ENCODE assay signal across 8 cellular contexts in genomic region chr15:92884813-92885461, GRCh38. TPM values are rescaled to one million over a fixed set of nuclear protein-coding genes. Genes with fewer than 3 reads are reported as not detected.
DNase-seq lines count a peak whose midpoint lies in the region; ATAC-seq and TF ChIP-seq lines count a peak whose summit lies in the region.

No MANE protein-coding gene starts in this region.

- H3K9me3 Mint-ChIP-seq in CD4-positive, CD25-positive, alpha-beta regulatory T cell: peaks cover 0 to 6% (median 0%) of the 10 kb centered on the region in 7 donors

- H3K79me1 ChIP-seq in mesenchymal stem cell (replicated peaks; ENCODE audit: low read length, poor library complexity, severe bottlenecking): peaks cover 2% of the 10 kb centered on the region

- H3K4me2 ChIP-seq in Karpas-422 (ENCODE audit: low read depth, low read length, poor library complexity, severe bottlenecking): peak overlapping the region; percentile 86
- H3K4me2 ChIP-seq in mesenchymal stem cell (ENCODE audit: low read length, poor library complexity, severe bottlenecking): no peak overlapping the region

- H3K27ac Mint-ChIP-seq in CD4-positive, CD25-positive, alpha-beta regulatory T cell: peak overlapping the region; percentile 89 to 97 (median 95)

- H3K9ac ChIP-seq in Karpas-422 (ENCODE audit: low read length) (peak overlapping the region; percentile 99), mesenchymal stem cell (ENCODE audit: low read length) (peak overlapping the region; percentile 100)

- H4K91ac ChIP-seq in mesenchymal stem cell (ENCODE audit: low read length): no peak overlapping the region

- ATAC-seq in CD4-positive, CD25-positive, alpha-beta regulatory T cell (ENCODE audit: low read depth in 2 of 2): no peak
- ATAC-seq in body of pancreas (no peak), aorta (ENCODE audit: low FRiP score) (no peak), left colon (no peak)

- TF ChIP-seq CTCF in body of pancreas (IDR thresholded peaks at IDR 0.05) (no peak), GM13977 (IDR thresholded peaks at IDR 0.05; ENCODE audit: extremely low read depth, insufficient read depth, missing control alignments) (no peak)

- H3K4me3 ChIP-seq in CD4-positive, CD25-positive, alpha-beta regulatory T cell (ENCODE audit: low read depth, low read length): peak overlapping the region; percentile 100
- H3K4me3 ChIP-seq in Karpas-422 (ENCODE audit: low read length) (peak overlapping the region; percentile 94), body of pancreas (peak overlapping the region in 1 of 2 donors; percentile 69), mesenchymal stem cell (ENCODE audit: insufficient read depth in 1 of 2, low read depth in 1 of 2, low read length in 2 of 2) (peak overlapping the region; percentile 9 to 98), aorta (ENCODE audit: low read length in 2 of 2) (peak overlapping the region; percentile 100)

- H3K23ac ChIP-seq in mesenchymal stem cell (ENCODE audit: low read length in 2 of 2): no peak overlapping the region

- peaks cover 70% of the 10 kb centered on the region for H3K79me2 ChIP-seq in Karpas-422 (ENCODE audit: low read length)

- in situ Hi-C loops in GM13977 (cut with MboI; ENCODE audit: low pct_unique_long_range_greater_than_20kb, low sequenced_read_pairs, unreplicated experiment): loop anchor here (10.0 kb wide), 1 partner anchor 70 kb away; no protein-coding TSS in a partner anchor

- no peak overlapping the region for H3K14ac ChIP-seq in mesenchymal stem cell (ENCODE audit: low read length in 2 of 2)

- no peaks in the 10 kb centered on the region for H3K9me3 ChIP-seq in CD4-positive, CD25-positive, alpha-beta regulatory T cell (ENCODE audit: control insufficient read depth in 2 of 2, low read length in 2 of 2)
- H3K9me3 ChIP-seq in Karpas-422 (ENCODE audit: low read length) (no peaks in the 10 kb centered on the region), body of pancreas (no peaks in the 10 kb centered on the region), mesenchymal stem cell (ENCODE audit: control insufficient read depth, low read length) (no peaks in the 10 kb centered on the region), aorta (ENCODE audit: control insufficient read depth, low read length) (no peaks in the 10 kb centered on the region)

- peaks cover 8% of the 10 kb centered on the region; the same call in 1 of the 2 replicates for H4K20me1 ChIP-seq in Karpas-422 (ENCODE audit: insufficient read depth, low read depth, low read length)

- H3K9me2 ChIP-seq in Karpas-422 (replicated peaks; ENCODE audit: insufficient read depth, low read length): no peaks in the 10 kb centered on the region

- H3K18ac ChIP-seq in mesenchymal stem cell (ENCODE audit: low read depth in 1 of 2, low read length in 2 of 2): no peak overlapping the region

- no peaks in the 10 kb centered on the region for H3K27me3 ChIP-seq in CD4-positive, CD25-positive, alpha-beta regulatory T cell (ENCODE audit: control insufficient read depth, insufficient read depth, low read length)
- no peaks in the 10 kb centered on the region for H3K27me3 ChIP-seq in Karpas-422 (ENCODE audit: low read length)
- H3K27me3 ChIP-seq in body of pancreas: no peaks in the 10 kb centered on the region
- H3K27me3 ChIP-seq in mesenchymal stem cell (ENCODE audit: control insufficient read depth in 1 of 2, insufficient read depth in 1 of 2, low read length in 2 of 2): no peaks in the 10 kb centered on the region
- H3K27me3 ChIP-seq in aorta (ENCODE audit: control insufficient read depth in 1 of 2, insufficient read depth in 2 of 2, low read length in 1 of 2): no peaks in the 10 kb centered on the region

- intact Hi-C loops in body of pancreas (cut with DNase I): no loop called here
- intact Hi-C loops in aorta (cut with DNase I): loop anchor here (1.0 to 5.0 kb wide), 4 partner anchors 32 to 73 kb away; no protein-coding TSS in a partner anchor
- intact Hi-C loops in left colon (cut with DNase I, micrococcal nuclease): loop anchor here in 1 of 2 donors (5.0 kb wide), 2 partner anchors 53 to 73 kb away; no protein-coding TSS in a partner anchor

- H3K36me3 Mint-ChIP-seq in CD4-positive, CD25-positive, alpha-beta regulatory T cell: peaks cover 47% of the 10 kb centered on the region

- TF ChIP-seq POLR2A in body of pancreas (IDR thresholded peaks at IDR 0.05): no peak

- H3K4me1 Mint-ChIP-seq in CD4-positive, CD25-positive, alpha-beta regulatory T cell: peaks cover 47 to 60% (median 49%) of the 10 kb centered on the region in 4 donors

- peaks cover 67% of the 10 kb centered on the region for H3K4me1 ChIP-seq in CD4-positive, CD25-positive, alpha-beta regulatory T cell (ENCODE audit: control insufficient read depth, insufficient read depth, low read length, poor library complexity, severe bottlenecking)
- H3K4me1 ChIP-seq in Karpas-422 (ENCODE audit: low read length) (peaks cover 33% of the 10 kb centered on the region), body of pancreas (peaks cover 49% of the 10 kb centered on the region), mesenchymal stem cell (ENCODE audit: control insufficient read depth, insufficient read depth, low read depth, low read length) (peaks cover 2% of the 10 kb centered on the region), aorta (ENCODE audit: control insufficient read depth in 1 of 2, insufficient read depth in 2 of 2, low read length in 2 of 2) (peaks cover 0 to 1% of the 10 kb centered on the region in 2 donors)

- peak overlapping the region; percentile 100 for H3K27ac ChIP-seq in CD4-positive, CD25-positive, alpha-beta regulatory T cell (ENCODE audit: insufficient read depth, low read length, poor library complexity, severe bottlenecking)
- H3K27ac ChIP-seq in Karpas-422 (ENCODE audit: low read length): peak overlapping the region; percentile 89
- peak overlapping the region in 3 of 4 donors; percentile 98 to 100 (median 99) for H3K27ac ChIP-seq in body of pancreas
- H3K27ac ChIP-seq in mesenchymal stem cell (ENCODE audit: low read length, poor library complexity, severe bottlenecking): no peak overlapping the region
- H3K27ac ChIP-seq in aorta (ENCODE audit: low read depth in 1 of 2, low read length in 2 of 2): no peak overlapping the region

- H4K8ac ChIP-seq in mesenchymal stem cell (ENCODE audit: low read length): no peak overlapping the region

- H3K4ac ChIP-seq in mesenchymal stem cell (ENCODE audit: low read depth in 1 of 2, low read length in 2 of 2): no peak overlapping the region

- no peak overlapping the region for H2BK5ac ChIP-seq in mesenchymal stem cell (ENCODE audit: low read depth, low read length, poor library complexity, severe bottlenecking)

- H3K36me3 ChIP-seq in CD4-positive, CD25-positive, alpha-beta regulatory T cell (ENCODE audit: control insufficient read depth, insufficient read depth, low read length): peaks cover 49% of the 10 kb centered on the region
- peaks cover 61% of the 10 kb centered on the region for H3K36me3 ChIP-seq in Karpas-422 (ENCODE audit: insufficient read depth, low read length)
- H3K36me3 ChIP-seq in body of pancreas (replicated peaks in 1 of 2; ENCODE audit: insufficient read depth in 1 of 2, low read depth in 2 of 2): peaks cover 0 to 1% of the 10 kb centered on the region in 2 donors
- peaks cover 4 to 45% of the 10 kb centered on the region in 2 experiments for H3K36me3 ChIP-seq in mesenchymal stem cell (ENCODE audit: control insufficient read depth in 1 of 2, insufficient read depth in 2 of 2, low read depth in 1 of 2, low read length in 2 of 2)
- H3K36me3 ChIP-seq in aorta (ENCODE audit: control insufficient read depth in 1 of 2, insufficient read depth in 2 of 2, low read length in 1 of 2): peaks cover 0 to 3% of the 10 kb centered on the region in 2 donors

- peak overlapping the region; percentile 94 to 99 (median 96) for H3K4me3 Mint-ChIP-seq in CD4-positive, CD25-positive, alpha-beta regulatory T cell

- H2BK15ac ChIP-seq in mesenchymal stem cell (ENCODE audit: low read depth, poor library complexity, severe bottlenecking): no peak overlapping the region

- no peak overlapping the region for H2BK12ac ChIP-seq in mesenchymal stem cell (ENCODE audit: low read length in 2 of 2)

- no peak overlapping the region for H2BK120ac ChIP-seq in mesenchymal stem cell (ENCODE audit: low read depth, low read length)

- peak in 2 of 3 donors; percentile 46 to 71 for DNase-seq in CD4-positive, CD25-positive, alpha-beta regulatory T cell
- DNase-seq in Karpas-422 (peak; percentile 50), body of pancreas (no peak), mesenchymal stem cell (no peak), aorta (no peak), GM13977 (ENCODE audit: low spot score) (no peak), left colon (no peak), NCI-H146 treated with DMSO at 0.1 percent for 48 hours (lab: John Stamatoyannopoulos, UW; ENCODE audit: unreplicated experiment) (no peak)

- no peak overlapping the region for H2AK5ac ChIP-seq in mesenchymal stem cell (ENCODE audit: low read length, severe bottlenecking)

- peaks cover 19% of the 10 kb centered on the region for H3K27me3 Mint-ChIP-seq in CD4-positive, CD25-positive, alpha-beta regulatory T cell

- WGBS in body of pancreas, 2 donors: 0 to 1% methylated on average over 3 of the region's 3 CpGs
- no CpG with 5 or more reads among the region's 3 CpGs for WGBS in mesenchymal stem cell
- WGBS in aorta, 2 donors: 0 to 1% methylated on average over 3 of the region's 3 CpGs

- H2AFZ ChIP-seq in Karpas-422 (ENCODE audit: low read length) (no peak overlapping the region), mesenchymal stem cell (ENCODE audit: low read depth, low read length) (no peak overlapping the region)

RNA-seq across cellular contexts. Expression of gene CHD2, which starts 15.2 kb away (rescaled TPM):
- total RNA-seq in CD4-positive, CD25-positive, alpha-beta regulatory T cell: 579 TPM
- polyA plus RNA-seq in CD4-positive, CD25-positive, alpha-beta regulatory T cell: 10 to 100 TPM; 44.3 to 52.1 (median 48.6) TPM
- total RNA-seq in Karpas-422 (2014; rRNA removed; shearing (Covaris generic); ENCODE audit: low replicate concordance): 22.1 and 37.3 TPM in 2 replicates
- total RNA-seq in body of pancreas (10 to 100 TPM; 63.9 to 70.0 TPM), aorta (100 to 1,000 TPM; 120 to 144 TPM), left colon (10 to 100 TPM; 85.7 to 86.9 TPM)
- 52.6 TPM for polyA plus RNA-seq in mesenchymal stem cell (2013, experiment 1 of 2)
- 52.4 TPM for polyA plus RNA-seq in mesenchymal stem cell (2013, experiment 2 of 2)
- polyA plus RNA-seq in aorta: 10 to 100 TPM; 38.0 to 42.6 TPM

Comparison
In these comparisons a context has a peak if more than half of its experiments do, and no peak if none do; other contexts are left out.
1. DNase-seq: peak in CD4-positive, CD25-positive, alpha-beta regulatory T cell (2 of 3) and Karpas-422 (single experiment); none in body of pancreas (0 of 4), mesenchymal stem cell (single experiment), aorta (0 of 2), GM13977 (single experiment), left colon (0 of 2) and NCI-H146 treated with DMSO at 0.1 percent for 48 hours (single experiment).
2. H3K27ac ChIP-seq: peak in CD4-positive, CD25-positive, alpha-beta regulatory T cell (single experiment), Karpas-422 (single experiment) and body of pancreas (3 of 4); none in mesenchymal stem cell (single experiment) and aorta (0 of 2).